In the genomic region with DNA sequence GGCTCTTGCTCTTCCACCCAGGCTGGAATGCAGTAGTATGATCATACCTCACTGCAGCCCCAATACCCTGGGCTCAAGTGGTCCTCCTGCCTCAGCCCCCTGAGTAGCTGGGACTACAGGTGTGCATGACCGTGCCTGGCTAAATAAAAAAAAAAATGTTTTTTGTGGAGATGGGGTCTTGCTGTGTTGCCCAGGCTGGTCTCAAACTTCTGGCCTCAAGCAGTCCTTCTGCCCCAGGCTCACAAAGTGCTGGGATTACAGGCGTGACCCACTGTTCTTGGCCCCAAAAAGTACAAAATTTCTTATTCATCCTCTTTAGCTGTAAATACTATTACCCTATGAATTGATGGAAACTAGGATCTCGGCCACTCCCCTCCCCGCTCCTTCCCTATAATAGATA, we compare ENCODE assay signal across 29 cellular contexts. TPM values are rescaled to one million over a fixed set of nuclear protein-coding genes. Genes with fewer than 3 reads are reported as not detected.
"Had no signal": no experiment of that assay in that cellular context is flagged by ENCODE, and none has a peak within 500 bp of the region (broad histone marks: within the 10 kb centered on the region; RNA-seq: fewer than 3 reads in every experiment).

No MANE protein-coding gene starts in this region.

- H3K4me1 ChIP-seq: neural progenitor cell, parathyroid adenoma, psoas muscle, spleen, thyroid gland, tibial nerve, upper lobe of left lung, vagina had no signal

- H3K9ac ChIP-seq: neural progenitor cell, parathyroid adenoma had no signal

- H3K4me3 Mint-ChIP-seq: naive thymus-derived CD8-positive, alpha-beta T cell; natural killer cell treated with Interleukin-12 subunit alpha and Interleukin-12 subunit beta and Interleukin-15 and Interleukin-18, amount 100 ng/mL, for 72 hours; neural progenitor cell; stimulated activated memory B cell treated with anti-CD40 and anti-IgM and Interleukin-4, amounts not matched to agents 10 μg/mL and 1 μg/mL and 100 μg/mL, for 72 hours; stimulated activated naive CD8-positive, alpha-beta T cell treated with anti-CD3 and anti-CD28 coated beads, Interleukin-15, amount 100 ng/mL, for 72 hours had no signal

- H3K27me3 ChIP-seq: neural progenitor cell, ovary, spleen, thyroid gland, tibial nerve, upper lobe of left lung, vagina had no signal

- H3K9me3 ChIP-seq: ovary, psoas muscle, spleen, thoracic aorta, thyroid gland, tibial nerve, upper lobe of left lung, vagina had no signal

- DNase-seq: naive thymus-derived CD8-positive, alpha-beta T cell; occipital lobe; ovary; posterior cingulate gyrus; psoas muscle; right cardiac atrium; spleen; stimulated activated CD4-positive, alpha-beta T cell treated with anti-CD3 and anti-CD28 coated beads, Interleukin-12 subunit alpha, Interleukin-12 subunit beta, amount 100 ng/mL, for 4 hours; stimulated activated CD4-positive, alpha-beta T cell treated with anti-CD3 and anti-CD28 coated beads, Interleukin-1b, Interleukin-23, amount 100 ng/mL, for 48 hours; stimulated activated CD4-positive, alpha-beta T cell treated with anti-CD3 and anti-CD28 coated beads, Interleukin-4, amount 100 ng/mL, for 1 hour; stimulated activated CD4-positive, alpha-beta T cell treated with anti-CD3 and anti-CD28 coated beads, Interleukin-4, amount 100 ng/mL, for 4 hours; stimulated activated CD8-positive, alpha-beta memory T cell treated with anti-CD3 and anti-CD28 coated beads, Interleukin-4, amount 100 ng/mL, for 48 hours; stimulated activated naive CD4-positive, alpha-beta T cell; stimulated activated naive CD8-positive, alpha-beta T cell treated with anti-CD3 and anti-CD28 coated beads, Interleukin-15, amount 100 ng/mL, for 72 hours; stimulated activated naive CD8-positive, alpha-beta T cell treated with anti-CD3 and anti-CD28 coated beads, Interleukin-15, Interleukin-2, amounts not matched to agents 100 U/mL and 50 U/mL, for 24 hours; thyroid gland; trophoblast cell; upper lobe of left lung had no signal

- H3K27ac ChIP-seq: neural progenitor cell, ovary, parathyroid adenoma, psoas muscle, skin epidermis, spleen, thoracic aorta, thyroid gland, tibial nerve, upper lobe of left lung, vagina had no signal

- H3K4me3 ChIP-seq: neural progenitor cell, ovary, psoas muscle, skin epidermis, smooth muscle cell, spleen, thoracic aorta, thyroid gland, tibial nerve, upper lobe of left lung, vagina had no signal

- H3K4me1 Mint-ChIP-seq: neural progenitor cell; stimulated activated memory B cell treated with anti-CD40 and anti-IgM and Interleukin-4, amounts not matched to agents 10 μg/mL and 1 μg/mL and 100 μg/mL, for 72 hours; stimulated activated naive CD8-positive, alpha-beta T cell treated with anti-CD3 and anti-CD28 coated beads, Interleukin-15, amount 100 ng/mL, for 72 hours had no signal

- H3K27me3 Mint-ChIP-seq: naive thymus-derived CD8-positive, alpha-beta T cell; natural killer cell treated with Interleukin-12 subunit alpha and Interleukin-12 subunit beta and Interleukin-15 and Interleukin-18, amount 100 ng/mL, for 72 hours; progenitor cell of endocrine pancreas; stimulated activated memory B cell treated with anti-CD40 and anti-IgM and Interleukin-4, amounts not matched to agents 10 μg/mL and 1 μg/mL and 100 μg/mL, for 72 hours; stimulated activated naive CD8-positive, alpha-beta T cell treated with anti-CD3 and anti-CD28 coated beads, Interleukin-15, amount 100 ng/mL, for 72 hours had no signal

- H3K27ac Mint-ChIP-seq: natural killer cell treated with Interleukin-12 subunit alpha and Interleukin-12 subunit beta and Interleukin-15 and Interleukin-18, amount 100 ng/mL, for 72 hours; progenitor cell of endocrine pancreas; stimulated activated memory B cell treated with anti-CD40 and anti-IgM and Interleukin-4, amounts not matched to agents 10 μg/mL and 1 μg/mL and 100 μg/mL, for 72 hours; stimulated activated naive CD8-positive, alpha-beta T cell treated with anti-CD3 and anti-CD28 coated beads, Interleukin-15, amount 100 ng/mL, for 72 hours had no signal

- H3K36me3 ChIP-seq: ovary had no signal

- H3K4me2 ChIP-seq: neural progenitor cell, smooth muscle cell had no signal

- ATAC-seq: naive thymus-derived CD8-positive, alpha-beta T cell; natural killer cell treated with Interleukin-12 subunit alpha and Interleukin-12 subunit beta and Interleukin-15 and Interleukin-18, amount 100 ng/mL, for 72 hours; psoas muscle; right cardiac atrium; sciatic nerve; stimulated activated memory B cell treated with anti-CD40 and anti-IgM and Interleukin-4, amounts not matched to agents 10 μg/mL and 1 μg/mL and 100 μg/mL, for 72 hours; stimulated activated naive CD8-positive, alpha-beta T cell treated with anti-CD3 and anti-CD28 coated beads, Interleukin-15, amount 100 ng/mL, for 72 hours; stimulated activated naive CD8-positive, alpha-beta T cell treated with anti-CD3 and anti-CD28 coated beads, Interleukin-15, Interleukin-2, amounts not matched to agents 100 U/mL and 50 U/mL, for 24 hours had no signal

- H2AFZ ChIP-seq: neural progenitor cell, parathyroid adenoma had no signal

- H3K9me3 Mint-ChIP-seq: naive thymus-derived CD8-positive, alpha-beta T cell; natural killer cell treated with Interleukin-12 subunit alpha and Interleukin-12 subunit beta and Interleukin-15 and Interleukin-18, amount 100 ng/mL, for 72 hours; stimulated activated memory B cell treated with anti-CD40 and anti-IgM and Interleukin-4, amounts not matched to agents 10 μg/mL and 1 μg/mL and 100 μg/mL, for 72 hours; stimulated activated naive CD8-positive, alpha-beta T cell treated with anti-CD3 and anti-CD28 coated beads, Interleukin-15, amount 100 ng/mL, for 72 hours had no signal

RNA-seq across cellular contexts. Expression of a gene that starts 42.5 kb away (rescaled TPM):
- polyA plus RNA-seq: naive thymus-derived CD8-positive, alpha-beta T cell had no signal
